Comparison of ENCODE assay signal across 8 cellular contexts in the genomic region with DNA sequence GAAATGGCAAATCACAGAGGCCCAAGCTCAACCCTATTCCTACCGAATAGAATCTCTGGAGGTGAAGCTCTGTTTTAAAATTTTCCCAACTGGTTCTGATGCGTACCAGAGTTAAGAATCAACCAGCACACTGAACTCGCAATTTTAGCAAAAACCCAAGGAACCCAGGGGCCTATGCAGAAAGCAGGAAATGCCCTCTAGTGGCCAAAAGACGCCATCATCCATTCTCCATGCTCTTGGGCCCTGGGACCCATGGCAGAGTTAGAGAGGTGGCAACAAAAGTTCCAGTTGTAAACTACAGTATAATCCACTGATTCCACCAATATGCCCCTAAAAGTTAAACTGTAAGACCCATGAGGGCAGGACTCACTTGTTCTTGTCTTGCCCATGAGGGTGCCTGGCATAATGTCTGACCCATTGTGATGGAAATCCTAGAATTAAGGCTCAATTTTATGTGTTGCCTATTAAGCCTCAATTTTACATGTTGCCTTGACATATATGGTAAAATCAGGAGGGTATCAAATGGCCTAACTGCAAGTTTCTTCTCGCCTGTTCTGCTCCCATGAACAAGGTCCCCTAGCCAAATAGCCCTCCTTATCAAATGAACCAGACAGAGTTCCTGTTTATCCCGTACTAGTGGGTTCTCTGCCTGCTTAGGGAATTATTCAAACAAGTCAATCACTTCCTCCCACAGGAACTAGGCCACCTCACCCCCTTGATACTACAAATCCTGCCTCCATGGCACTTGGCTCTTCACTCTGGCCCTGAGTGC.
DNase-seq lines count a peak whose midpoint lies in the region; ATAC-seq, FAIRE-seq and TF ChIP-seq lines count a peak whose summit lies in the region.

No MANE protein-coding gene starts in this region.

- TF ChIP-seq CTCF in lower lobe of right lung (IDR thresholded peaks at IDR 0.05), result peak; percentile 88

- H3K36me3 ChIP-seq in lower lobe of right lung, result no peaks in the 10 kb centered on the region

- DNase-seq in ACHN, result peak; percentile 83
- DNase-seq in GM18507 (ENCODE audit: extremely low spot score, insufficient read length, low read depth), result peak; percentile 33
- DNase-seq in NCI-H460 (ENCODE audit: extremely low read depth, low read depth), result peak; percentile 64
- DNase-seq in activated CD4-positive, alpha-beta T cell treated with anti-CD3 and anti-CD28 coated beads for 4 hours, result peak; percentile 45 to 55
- DNase-seq in lower lobe of right lung, result no peak
- peak; percentile 13 for DNase-seq in stimulated activated CD8-positive, alpha-beta memory T cell treated with anti-CD3 and anti-CD28 coated beads, Interleukin-15, amount 100 ng/mL, for 24 hours (ENCODE audit: low read depth)

- H3K27ac Mint-ChIP-seq in dendritic cell treated with granulocyte-macrophage colony-stimulating factor and Interleukin-4, amounts not matched to agents 40 ng/mL and 50 ng/mL, for 4 days, result peak overlapping the region; percentile 23

- H3K27me3 Mint-ChIP-seq in dendritic cell treated with granulocyte-macrophage colony-stimulating factor and Interleukin-4, amounts not matched to agents 40 ng/mL and 50 ng/mL, for 4 days, result peaks cover 1% of the 10 kb centered on the region

- no peak overlapping the region for H3K4me3 Mint-ChIP-seq in dendritic cell treated with granulocyte-macrophage colony-stimulating factor and Interleukin-4, amounts not matched to agents 40 ng/mL and 50 ng/mL, for 4 days

- intact Hi-C loops in dendritic cell treated with granulocyte-macrophage colony-stimulating factor and Interleukin-4, amounts not matched to agents 40 ng/mL and 50 ng/mL, for 4 days (cut with micrococcal nuclease), result loop anchor here (1.0 to 2.0 kb wide), 3 partner anchors 64 to 206 kb away; no protein-coding TSS in a partner anchor
- intact Hi-C loops in lower lobe of right lung (cut with DNase I), result loop anchor here (10.0 kb wide), 1 partner anchor 206 kb away; no protein-coding TSS in a partner anchor

- H3K9me3 ChIP-seq in lower lobe of right lung, result no peaks in the 10 kb centered on the region

- no peaks in the 10 kb centered on the region for H3K36me3 Mint-ChIP-seq in dendritic cell treated with granulocyte-macrophage colony-stimulating factor and Interleukin-4, amounts not matched to agents 40 ng/mL and 50 ng/mL, for 4 days (ENCODE audit: low read depth)

- H3K4me3 ChIP-seq in lower lobe of right lung, result no peak overlapping the region

- no peaks in the 10 kb centered on the region for H3K27me3 ChIP-seq in lower lobe of right lung (ENCODE audit: low read depth)

- ATAC-seq in HG03095 (IDR thresholded peaks at IDR 0.05; ENCODE audit: unreplicated experiment) (peak; percentile 72), lower lobe of right lung (peak; percentile 75 to 79)

- no peak overlapping the region for H3K27ac ChIP-seq in lower lobe of right lung

- no peaks in the 10 kb centered on the region for H3K9me3 Mint-ChIP-seq in dendritic cell treated with granulocyte-macrophage colony-stimulating factor and Interleukin-4, amounts not matched to agents 40 ng/mL and 50 ng/mL, for 4 days

- H3K4me1 ChIP-seq in lower lobe of right lung, result peaks cover 9% of the 10 kb centered on the region

- peaks cover 12% of the 10 kb centered on the region for H3K4me1 Mint-ChIP-seq in dendritic cell treated with granulocyte-macrophage colony-stimulating factor and Interleukin-4, amounts not matched to agents 40 ng/mL and 50 ng/mL, for 4 days (ENCODE audit: low read depth)

- peak; percentile 73 for FAIRE-seq in GM18507 (lab: Jason Lieb, UNC)

- in situ Hi-C loops in ACHN (cut with HindIII; ENCODE audit: low pct_ligation_motif_present, low pct_unique_long_range_greater_than_20kb, low sequenced_read_pairs), result loop anchor here (25.0 kb wide), 1 partner anchor 208 kb away; no protein-coding TSS in a partner anchor
